Comparison of ENCODE assay signal across 10 cellular contexts in the genomic region with DNA sequence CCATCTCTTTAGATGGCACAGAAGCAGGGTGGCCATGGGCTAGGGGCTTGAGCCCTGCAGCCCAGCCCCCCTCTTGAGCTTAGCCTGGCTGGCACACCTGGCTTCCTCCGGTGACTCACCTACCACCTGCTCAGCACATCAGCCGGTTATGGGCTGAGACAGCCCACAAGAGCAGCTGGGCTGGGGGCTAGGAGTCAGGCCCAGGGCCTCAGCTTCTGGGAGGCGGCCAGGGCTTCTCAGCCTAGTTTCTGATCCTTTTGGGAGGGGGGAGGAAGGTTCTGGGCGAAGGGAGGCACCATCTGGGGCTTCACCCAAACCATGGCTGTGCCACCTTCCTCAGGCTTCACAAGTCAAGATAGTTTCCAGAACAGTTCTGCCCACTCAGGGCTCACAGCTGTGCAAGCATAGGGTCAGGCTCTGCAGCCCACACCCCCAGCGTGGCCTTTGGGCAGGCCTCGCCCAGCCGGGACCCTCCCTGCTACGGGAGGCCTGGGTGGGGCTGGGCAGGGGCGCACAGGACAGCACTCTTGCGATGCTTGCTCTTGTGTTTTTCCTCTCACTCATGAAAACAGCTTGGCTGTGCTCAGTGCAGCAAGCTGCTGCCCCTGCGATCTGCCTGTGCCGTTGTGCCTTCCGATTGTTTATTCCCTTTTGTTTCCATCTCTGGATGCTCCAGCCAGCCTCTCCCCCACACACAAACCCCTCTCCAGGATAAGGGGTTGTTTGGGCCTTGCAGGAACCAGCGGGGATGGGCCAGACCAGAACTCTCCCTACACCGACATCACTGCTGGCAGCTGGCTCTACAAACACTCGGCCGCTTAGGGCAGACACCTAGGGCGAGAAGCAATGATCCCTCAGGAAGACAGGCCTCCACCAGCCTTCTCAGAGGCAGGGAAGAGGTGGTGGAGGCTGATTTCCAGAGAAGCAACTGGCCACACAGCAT.
DNase-seq lines count a peak whose midpoint lies in the region; ATAC-seq and TF ChIP-seq lines count a peak whose summit lies in the region.
"Had no signal": no experiment of that assay in that cellular context is flagged by ENCODE, and none has a peak within 500 bp of the region (broad histone marks: within the 10 kb centered on the region; RNA-seq: fewer than 3 reads in every experiment).

No MANE protein-coding gene starts in this region.

- H3K9me3 ChIP-seq in effector memory CD4-positive, alpha-beta T cell (ENCODE audit: control insufficient read depth, low read length): no peaks in the 10 kb centered on the region
- H3K9me3 ChIP-seq: thoracic aorta had no signal

- DNase-seq in T-helper 1 cell (no peak), NCI-H69 (lab: John Stamatoyannopoulos, UW) (peak; percentile 90), erythroblast (lab: John Stamatoyannopoulos, UW) (peak; percentile 57 to 61), iPS-NIHi11 (ENCODE audit: low spot score) (no peak), NCI-H2227 (lab: John Stamatoyannopoulos, UW; ENCODE audit: unreplicated experiment) (no peak)
- DNase-seq in stimulated activated effector memory CD8-positive, alpha-beta T cell treated with anti-CD3 and anti-CD28 coated beads, Interleukin-12 subunit alpha, Interleukin-12 subunit beta, amount 100 ng/mL, for 72 hours (ENCODE audit: low spot score in 2 of 2): no peak
- no peak for DNase-seq in effector memory CD4-positive, alpha-beta T cell

- H3K36me3 ChIP-seq in effector memory CD4-positive, alpha-beta T cell (ENCODE audit: control insufficient read depth, insufficient read depth, low read length): no peaks in the 10 kb centered on the region
- H3K36me3 ChIP-seq: thoracic aorta had no signal

- H3K4me1 ChIP-seq in effector memory CD4-positive, alpha-beta T cell (ENCODE audit: control insufficient read depth, insufficient read depth, low read length, poor library complexity, severe bottlenecking): peaks cover 35% of the 10 kb centered on the region

- H3K27ac Mint-ChIP-seq in T-helper 1 cell treated with Interleukin-12 subunit alpha and Interleukin-12 subunit beta and Interleukin-4 antibody, amounts not matched to agents 30 μg/mL and 1 μg/mL, for 36 hours: peak overlapping the region; percentile 53
- H3K27ac Mint-ChIP-seq in stimulated activated effector memory CD8-positive, alpha-beta T cell treated with anti-CD3 and anti-CD28 coated beads, Interleukin-12 subunit alpha, Interleukin-12 subunit beta, amount 100 ng/mL, for 72 hours: peak overlapping the region; percentile 60

- H3K4me3 Mint-ChIP-seq in T-helper 1 cell treated with Interleukin-12 subunit alpha and Interleukin-12 subunit beta and Interleukin-4 antibody, amounts not matched to agents 30 μg/mL and 1 μg/mL, for 36 hours: no peak overlapping the region
- no peak overlapping the region for H3K4me3 Mint-ChIP-seq in stimulated activated effector memory CD8-positive, alpha-beta T cell treated with anti-CD3 and anti-CD28 coated beads, Interleukin-12 subunit alpha, Interleukin-12 subunit beta, amount 100 ng/mL, for 72 hours

- ATAC-seq in stimulated activated effector memory CD8-positive, alpha-beta T cell treated with anti-CD3 and anti-CD28 coated beads, Interleukin-12 subunit alpha, Interleukin-12 subunit beta, amount 100 ng/mL, for 72 hours: peak; percentile 6

- H3K4me1 Mint-ChIP-seq in T-helper 1 cell treated with Interleukin-12 subunit alpha and Interleukin-12 subunit beta and Interleukin-4 antibody, amounts not matched to agents 30 μg/mL and 1 μg/mL, for 36 hours (ENCODE audit: low read depth): peaks cover 25% of the 10 kb centered on the region
- H3K4me1 Mint-ChIP-seq in stimulated activated effector memory CD8-positive, alpha-beta T cell treated with anti-CD3 and anti-CD28 coated beads, Interleukin-12 subunit alpha, Interleukin-12 subunit beta, amount 100 ng/mL, for 72 hours: peaks cover 47% of the 10 kb centered on the region

- no peaks in the 10 kb centered on the region for H3K36me3 Mint-ChIP-seq in T-helper 1 cell treated with Interleukin-12 subunit alpha and Interleukin-12 subunit beta and Interleukin-4 antibody, amounts not matched to agents 30 μg/mL and 1 μg/mL, for 36 hours (ENCODE audit: low read depth)
- peaks cover 6% of the 10 kb centered on the region for H3K36me3 Mint-ChIP-seq in stimulated activated effector memory CD8-positive, alpha-beta T cell treated with anti-CD3 and anti-CD28 coated beads, Interleukin-12 subunit alpha, Interleukin-12 subunit beta, amount 100 ng/mL, for 72 hours

- H3K4me3 ChIP-seq in effector memory CD4-positive, alpha-beta T cell (ENCODE audit: insufficient read depth, low read depth, low read length, poor library complexity, severe bottlenecking): no peak overlapping the region
- H3K4me3 ChIP-seq: thoracic aorta had no signal

- no peak for TF ChIP-seq POLR2A in erythroblast (IDR thresholded peaks at IDR 0.05; ENCODE audit: low read length)

- H3K9me3 Mint-ChIP-seq in T-helper 1 cell treated with Interleukin-12 subunit alpha and Interleukin-12 subunit beta and Interleukin-4 antibody, amounts not matched to agents 30 μg/mL and 1 μg/mL, for 36 hours: no peaks in the 10 kb centered on the region
- no peaks in the 10 kb centered on the region for H3K9me3 Mint-ChIP-seq in stimulated activated effector memory CD8-positive, alpha-beta T cell treated with anti-CD3 and anti-CD28 coated beads, Interleukin-12 subunit alpha, Interleukin-12 subunit beta, amount 100 ng/mL, for 72 hours

- no peaks in the 10 kb centered on the region for H3K27me3 ChIP-seq in effector memory CD4-positive, alpha-beta T cell (replicated peaks; ENCODE audit: control insufficient read depth, insufficient read depth, low read length, poor library complexity, severe bottlenecking)

- no peaks in the 10 kb centered on the region for H3K27me3 Mint-ChIP-seq in T-helper 1 cell treated with Interleukin-12 subunit alpha and Interleukin-12 subunit beta and Interleukin-4 antibody, amounts not matched to agents 30 μg/mL and 1 μg/mL, for 36 hours (ENCODE audit: low read depth)

- no peak overlapping the region for H3K27ac ChIP-seq in effector memory CD4-positive, alpha-beta T cell (ENCODE audit: insufficient read depth, low read length, poor library complexity, severe bottlenecking)
- H3K27ac ChIP-seq: VCaP had no signal

Comparison
In these comparisons a context has a peak if more than half of its experiments do, and no peak if none do; other contexts are left out.
1. DNase-seq: peak in NCI-H69 (single experiment) and erythroblast (2 of 2); none in T-helper 1 cell (0 of 5), stimulated activated effector memory CD8-positive, alpha-beta T cell treated with anti-CD3 and anti-CD28 coated beads, Interleukin-12 subunit alpha, Interleukin-12 subunit beta, amount 100 ng/mL, for 72 hours (0 of 2), iPS-NIHi11 (single experiment), effector memory CD4-positive, alpha-beta T cell (0 of 3) and NCI-H2227 (single experiment).